In genomic region chr14:102917469-102918211, GRCh38 we compare ENCODE assay signal across 8 cellular contexts. TPM values are rescaled to one million over a fixed set of nuclear protein-coding genes. Genes with fewer than 3 reads are reported as not detected.
DNase-seq lines count a peak whose midpoint lies in the region; ATAC-seq, FAIRE-seq and TF ChIP-seq lines count a peak whose summit lies in the region.

No MANE protein-coding gene starts in this region.

- POLR2A ChIA-PET in RWPE1 (lab: Yijun Ruan, JAX; ENCODE audit: low non-redundant PET) = no interaction called here

- H3K9me3 ChIP-seq in heart left ventricle = no peaks in the 10 kb centered on the region

- intact Hi-C loops in heart left ventricle (cut with DNase I) = loop anchor here (2.0 to 10.0 kb wide), 9 partner anchors 90 to 483 kb away; partner anchors contain the start of gene TRAF3 (in 2 of the 10)

- 24 to 37% (median 31%) methylated on average over 9 to 12 of the region's 12 CpGs for WGBS in heart left ventricle, 4 donors

- H3K27ac ChIP-seq in RWPE1 (no peak overlapping the region), heart left ventricle (no peak overlapping the region)

- peaks cover 0 to 2% (median 0%) of the 10 kb centered on the region in 12 donors for H3K4me1 ChIP-seq in heart left ventricle

- CTCF ChIA-PET in RWPE1 (lab: Yijun Ruan, JAX) = no interaction called here

- peaks cover under 1 to 10% (median 7%) of the 10 kb centered on the region in 9 donors for H3K27me3 ChIP-seq in heart left ventricle

- no peak for TF ChIP-seq POLR2A in heart left ventricle (IDR thresholded peaks at IDR 0.05)

- peak; percentile 67 for DNase-seq in AG08395 (ENCODE audit: low spot score)
- DNase-seq in GM18507 (ENCODE audit: extremely low spot score, insufficient read length, low read depth) = peak; percentile 61
- peak; percentile 46 for DNase-seq in RWPE1 (ENCODE audit: low spot score)
- peak; percentile 57 for DNase-seq in activated naive CD4-positive, alpha-beta T cell treated with Interleukin-2 at 50 U/mL for 16 hours
- peak in 1 of 5 donors; percentile 67 for DNase-seq in heart left ventricle
- DNase-seq in stimulated activated CD4-positive, alpha-beta T cell treated with anti-CD3 and anti-CD28 coated beads, Interleukin-12 subunit alpha, Interleukin-12 subunit beta, amount 100 ng/mL, for 48 hours (ENCODE audit: low read depth in 2 of 3, low spot score in 1 of 3) = peak; percentile 34 to 48 (median 38)

- no peak overlapping the region for H3K4me3 ChIP-seq in heart left ventricle

- H3K36me3 ChIP-seq in heart left ventricle = no peaks in the 10 kb centered on the region

- FAIRE-seq in GM18507 (lab: Jason Lieb, UNC) = peak; percentile 77

- ATAC-seq in heart left ventricle (peak in 2 of 4 donors; percentile 45 to 50), HG03025 (IDR thresholded peaks at IDR 0.05; ENCODE audit: low FRiP score, unreplicated experiment) (no peak), HG02852 (IDR thresholded peaks at IDR 0.05; ENCODE audit: unreplicated experiment) (no peak)

- peak; percentile 34 for TF ChIP-seq CTCF in RWPE1 (conservative IDR thresholded peaks at IDR 0.05; ENCODE audit: low read depth)
- TF ChIP-seq CTCF in heart left ventricle (IDR thresholded peaks at IDR 0.05) = peak; percentile 44 to 68 (median 57)

RNA-seq across cellular contexts. Expression of gene AMN, which starts 4.8 kb away (rescaled TPM):
- under 1 TPM in 1 of 9 donors, not detected in 8; 0.36 TPM for total RNA-seq in heart left ventricle
- under 1 TPM; 0.11 to 0.21 TPM for polyA plus RNA-seq in heart left ventricle
